In genomic region chr6:4134841-4135664, GRCh38 we compare ENCODE assay signal across 8 cellular contexts. TPM values are rescaled to one million over a fixed set of nuclear protein-coding genes. Genes with fewer than 3 reads are reported as not detected.
A peak's percentile ranks its signal among the peaks of the same experiment; 100 is the strongest.
DNase-seq lines count a peak whose midpoint lies in the region; ATAC-seq, FAIRE-seq and TF ChIP-seq lines count a peak whose summit lies in the region.

A gene with protein sequence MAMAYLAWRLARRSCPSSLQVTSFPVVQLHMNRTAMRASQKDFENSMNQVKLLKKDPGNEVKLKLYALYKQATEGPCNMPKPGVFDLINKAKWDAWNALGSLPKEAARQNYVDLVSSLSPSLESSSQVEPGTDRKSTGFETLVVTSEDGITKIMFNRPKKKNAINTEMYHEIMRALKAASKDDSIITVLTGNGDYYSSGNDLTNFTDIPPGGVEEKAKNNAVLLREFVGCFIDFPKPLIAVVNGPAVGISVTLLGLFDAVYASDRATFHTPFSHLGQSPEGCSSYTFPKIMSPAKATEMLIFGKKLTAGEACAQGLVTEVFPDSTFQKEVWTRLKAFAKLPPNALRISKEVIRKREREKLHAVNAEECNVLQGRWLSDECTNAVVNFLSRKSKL (minus strand): TSS chr6:4135575. CDS start chr6:4135560, 15 bp downstream.

- H3K9me3 ChIP-seq in adipocyte (ENCODE audit: control insufficient read depth, low read length) (no peaks in the 10 kb centered on the region), heart left ventricle (no peaks in the 10 kb centered on the region)

- 1% methylated on average over 45 to 66 of the region's 66 CpGs for WGBS in heart left ventricle, 4 donors

- intact Hi-C loops in heart left ventricle (cut with DNase I) (loop anchor here in 4 of 10 donors (5.0 to 10.0 kb wide), 3 partner anchors 78 to 113 kb away; a partner anchor contains a TSS), posterior cingulate gyrus (cut with DNase I) (loop anchor here (1.0 kb wide), 1 partner anchor 117 kb away; no protein-coding TSS in a partner anchor)

- H3K4me3 ChIP-seq in adipocyte (ENCODE audit: low read length) = peak within 1 kb of the TSS; percentile 94
- H3K4me3 ChIP-seq in heart left ventricle = peak within 1 kb of the TSS; percentile 69 to 97 (median 83)

- peak within 1 kb of the TSS; percentile 95 for H3K9ac ChIP-seq in adipocyte (ENCODE audit: low read length)

- H3K27ac ChIP-seq in heart left ventricle = peak within 1 kb of the TSS; percentile 75 to 96 (median 92)

- ATAC-seq in GM21423 (IDR thresholded peaks at IDR 0.05; ENCODE audit: unreplicated experiment) (peak; percentile 42), heart left ventricle (peak; percentile 62 to 76 (median 72))

- FAIRE-seq in urothelium cell line (lab: Jason Lieb, UNC) = no peak

- TF ChIP-seq POLR2A in heart left ventricle (IDR thresholded peaks at IDR 0.05) = peak in 1 of 2 donors; percentile 79

- DNase-seq in DMS 273 (lab: John Stamatoyannopoulos, UW; ENCODE audit: unreplicated experiment) = peak; percentile 81
- DNase-seq in HUDEP-2 (lab: John Stamatoyannopoulos, UW; ENCODE audit: unreplicated experiment in 76 of 76) = peak in 65 of 76 experiments; percentile 26 to 98 (median 68)
- peak; percentile 75 for DNase-seq in SK-N-DZ (ENCODE audit: low spot score)
- peak; percentile 72 for DNase-seq in adipocyte (ENCODE audit: low read depth)
- peak; percentile 72 to 86 (median 84) for DNase-seq in heart left ventricle
- DNase-seq in posterior cingulate gyrus = peak in 9 of 10 donors; percentile 44 to 94 (median 62)
- peak; percentile 64 for DNase-seq in urothelium cell line (ENCODE audit: low spot score)

- H3K36me3 ChIP-seq in adipocyte (ENCODE audit: control insufficient read depth, insufficient read depth, low read length, severe bottlenecking) (peaks cover 14% of the 10 kb centered on the region), heart left ventricle (peaks cover 0 to 35% (median 19%) of the 10 kb centered on the region in 9 donors)

- H3K4me1 ChIP-seq in adipocyte (ENCODE audit: control insufficient read depth, insufficient read depth, low read length) (peaks cover 18% of the 10 kb centered on the region), heart left ventricle (peaks cover 0 to 34% (median 17%) of the 10 kb centered on the region in 12 donors)

- TF ChIP-seq CTCF in heart left ventricle (IDR thresholded peaks at IDR 0.05) = no peak

- no peaks in the 10 kb centered on the region for H3K27me3 ChIP-seq in adipocyte (replicated peaks; ENCODE audit: control insufficient read depth, insufficient read depth, low read length)
- H3K27me3 ChIP-seq in heart left ventricle = no peaks in the 10 kb centered on the region

RNA-seq across cellular contexts. Expression of the gene that starts here (rescaled TPM):
- polyA plus RNA-seq in SK-N-DZ (2014; cell fraction: cytosol; rRNA removed) = 50.6 and 51.6 TPM in 2 replicates
- 28.4 and 29.1 TPM in 2 replicates for polyA plus RNA-seq in SK-N-DZ (2014; cell fraction: nucleus; rRNA removed)
- total RNA-seq in heart left ventricle = 100 to 1,000 TPM; 120 to 192 (median 155) TPM
- polyA plus RNA-seq in heart left ventricle = 100 to 1,000 TPM; 130 to 135 TPM

Comparison
In these comparisons a context has a peak if more than half of its experiments do, and no peak if none do; other contexts are left out.
1. Peak in every context shown above with its lines: DNase-seq, ATAC-seq, H3K4me3 ChIP-seq and H3K27ac ChIP-seq.